Comparison of ENCODE assay signal across 24 cellular contexts in the genomic region with DNA sequence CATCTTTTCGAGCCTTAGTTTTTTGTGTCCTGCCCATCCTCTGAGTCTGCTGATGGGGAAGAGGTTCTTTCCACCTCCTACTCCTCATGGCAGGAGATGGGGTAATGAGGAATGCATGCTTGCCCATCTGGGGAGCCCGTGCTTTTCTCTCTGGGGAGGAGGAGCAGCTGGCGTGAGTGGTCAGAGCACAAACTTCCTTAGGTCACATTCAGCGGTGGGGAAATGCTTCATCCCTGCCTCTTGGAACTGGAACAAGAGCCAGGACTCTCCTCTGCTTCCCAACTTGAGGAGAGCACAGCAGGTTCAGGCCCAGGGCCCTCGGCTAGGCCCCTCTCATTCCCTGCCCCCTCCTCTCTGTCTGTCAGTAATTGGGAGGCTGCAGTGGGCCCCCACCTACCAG.
A peak's percentile ranks its signal among the peaks of the same experiment; 100 is the strongest.
DNase-seq lines count a peak whose midpoint lies in the region; ATAC-seq and TF ChIP-seq lines count a peak whose summit lies in the region.
"Had no signal": no experiment of that assay in that cellular context is flagged by ENCODE, and none has a peak within 500 bp of the region (broad histone marks: within the 10 kb centered on the region; RNA-seq: fewer than 3 reads in every experiment).

No MANE protein-coding gene starts in this region.

- ATAC-seq in GM19324 (IDR thresholded peaks at IDR 0.05; ENCODE audit: low FRiP score, unreplicated experiment) (no peak), GM19467 (IDR thresholded peaks at IDR 0.05; ENCODE audit: unreplicated experiment) (no peak)
- ATAC-seq: left colon, psoas muscle had no signal

- TF ChIP-seq CTCF in HFF-Myc (IDR thresholded peaks at IDR 0.05; ENCODE audit: low read depth, low read length, missing control alignments), result no peak
- no peak for TF ChIP-seq CTCF in fibroblast of villous mesenchyme (IDR thresholded peaks at IDR 0.05; ENCODE audit: insufficient read depth, low read depth, low read length)
- TF ChIP-seq CTCF in neural crest cell (conservative IDR thresholded peaks at IDR 0.05), result no peak

- H3K27ac Mint-ChIP-seq in neural crest cell (ENCODE audit: unreplicated experiment), result peak overlapping the region; percentile 54
- H3K27ac Mint-ChIP-seq in activated naive CD8-positive, alpha-beta T cell treated with anti-CD3 and anti-CD28 coated beads for 36 hours, result no peak overlapping the region
- H3K27ac Mint-ChIP-seq: activated CD4-positive, alpha-beta memory T cell treated with anti-CD3 and anti-CD28 coated beads for 36 hours; activated naive CD4-positive, alpha-beta T cell treated with anti-CD3 and anti-CD28 coated beads, Interleukin-2, amount 50 U/mL, for 24 hours; CD4-positive, CD25-positive, alpha-beta regulatory T cell; IgD-negative memory B cell; stimulated activated naive CD8-positive, alpha-beta T cell treated with anti-CD3 and anti-CD28 coated beads, Interleukin-15, Interleukin-2, amounts not matched to agents 100 ng/mL and 50 ng/mL, for 24 hours had no signal

- peaks cover 16% of the 10 kb centered on the region for H3K36me3 ChIP-seq in adipocyte (ENCODE audit: control insufficient read depth, insufficient read depth, low read length, severe bottlenecking)
- H3K36me3 ChIP-seq: ascending aorta, esophagus muscularis mucosa, heart right ventricle, SJSA1, thoracic aorta had no signal

- H3K27me3 Mint-ChIP-seq in neural crest cell (ENCODE audit: low read depth), result no peaks in the 10 kb centered on the region
- H3K27me3 Mint-ChIP-seq in activated naive CD8-positive, alpha-beta T cell treated with anti-CD3 and anti-CD28 coated beads for 36 hours, result no peaks in the 10 kb centered on the region
- H3K27me3 Mint-ChIP-seq: activated CD4-positive, alpha-beta memory T cell treated with anti-CD3 and anti-CD28 coated beads for 36 hours; activated naive CD4-positive, alpha-beta T cell treated with anti-CD3 and anti-CD28 coated beads, Interleukin-2, amount 50 U/mL, for 24 hours; CD4-positive, CD25-positive, alpha-beta regulatory T cell; IgD-negative memory B cell; stimulated activated naive CD8-positive, alpha-beta T cell treated with anti-CD3 and anti-CD28 coated beads, Interleukin-15, Interleukin-2, amounts not matched to agents 100 ng/mL and 50 ng/mL, for 24 hours had no signal

- H3K4me3 ChIP-seq in HFF-Myc (replicated peaks; ENCODE audit: low read depth, low read length), result no peak overlapping the region
- H3K4me3 ChIP-seq in adipocyte (ENCODE audit: low read length), result peak overlapping the region; percentile 51
- H3K4me3 ChIP-seq in fibroblast of villous mesenchyme (ENCODE audit: low read depth, low read length), result no peak overlapping the region
- H3K4me3 ChIP-seq: ascending aorta, esophagus muscularis mucosa, heart right ventricle, psoas muscle, SJSA1, skin epidermis, thoracic aorta had no signal

- H3K9ac ChIP-seq in adipocyte (ENCODE audit: low read length), result no peak overlapping the region

- no peaks in the 10 kb centered on the region for H3K36me3 Mint-ChIP-seq in neural crest cell (ENCODE audit: low read depth)
- H3K36me3 Mint-ChIP-seq in activated naive CD8-positive, alpha-beta T cell treated with anti-CD3 and anti-CD28 coated beads for 36 hours, result peaks cover 12% of the 10 kb centered on the region

- H3K4me1 ChIP-seq in adipocyte (ENCODE audit: control insufficient read depth, insufficient read depth, low read length), result no peaks in the 10 kb centered on the region
- H3K4me1 ChIP-seq: ascending aorta, esophagus muscularis mucosa, psoas muscle, SJSA1 had no signal

- DNase-seq in HFF-Myc (ENCODE audit: extremely low read depth, low read depth) (peak; percentile 9), adipocyte (ENCODE audit: low read depth) (peak; percentile 17), fibroblast of villous mesenchyme (ENCODE audit: low read depth) (peak; percentile 25), neural crest cell (ENCODE audit: low read depth, low spot score) (no peak)
- DNase-seq in activated naive CD8-positive, alpha-beta T cell treated with anti-CD3 and anti-CD28 coated beads for 36 hours, result no peak
- DNase-seq: activated CD4-positive, alpha-beta memory T cell treated with anti-CD3 and anti-CD28 coated beads for 36 hours; activated CD4-positive, CD25-positive, alpha-beta regulatory T cell treated with anti-CD3 and anti-CD28 coated beads, Interleukin-2, amount 50 U/mL, for 72 hours; activated CD8-positive, alpha-beta memory T cell treated with anti-CD3 and anti-CD28 coated beads, Interleukin-2, amount 50 U/mL, for 4 hours; caudate nucleus; CD4-positive, CD25-positive, alpha-beta regulatory T cell; heart right ventricle; left colon; NCI-H2029; psoas muscle had no signal

- no peaks in the 10 kb centered on the region for H3K27me3 ChIP-seq in adipocyte (replicated peaks; ENCODE audit: control insufficient read depth, insufficient read depth, low read length)
- H3K27me3 ChIP-seq: ascending aorta, esophagus muscularis mucosa, heart right ventricle, SJSA1 had no signal

- H3K9me3 ChIP-seq in adipocyte (ENCODE audit: control insufficient read depth, low read length), result no peaks in the 10 kb centered on the region
- H3K9me3 ChIP-seq: ascending aorta, esophagus muscularis mucosa, heart right ventricle, psoas muscle, SJSA1, thoracic aorta had no signal

- H3K4me1 Mint-ChIP-seq in neural crest cell, result no peaks in the 10 kb centered on the region
- H3K4me1 Mint-ChIP-seq in activated naive CD8-positive, alpha-beta T cell treated with anti-CD3 and anti-CD28 coated beads for 36 hours, result no peaks in the 10 kb centered on the region
- H3K4me1 Mint-ChIP-seq: activated naive CD4-positive, alpha-beta T cell treated with anti-CD3 and anti-CD28 coated beads, Interleukin-2, amount 50 U/mL, for 24 hours; CD4-positive, CD25-positive, alpha-beta regulatory T cell had no signal

- H3K4me3 Mint-ChIP-seq in neural crest cell, result no peak overlapping the region
- no peak overlapping the region for H3K4me3 Mint-ChIP-seq in activated naive CD8-positive, alpha-beta T cell treated with anti-CD3 and anti-CD28 coated beads for 36 hours
- H3K4me3 Mint-ChIP-seq: activated CD4-positive, alpha-beta memory T cell treated with anti-CD3 and anti-CD28 coated beads for 36 hours; activated naive CD4-positive, alpha-beta T cell treated with anti-CD3 and anti-CD28 coated beads, Interleukin-2, amount 50 U/mL, for 24 hours; CD4-positive, CD25-positive, alpha-beta regulatory T cell; IgD-negative memory B cell; stimulated activated naive CD8-positive, alpha-beta T cell treated with anti-CD3 and anti-CD28 coated beads, Interleukin-15, Interleukin-2, amounts not matched to agents 100 ng/mL and 50 ng/mL, for 24 hours had no signal

- H3K9me3 Mint-ChIP-seq in neural crest cell, result no peaks in the 10 kb centered on the region
- H3K9me3 Mint-ChIP-seq in activated naive CD8-positive, alpha-beta T cell treated with anti-CD3 and anti-CD28 coated beads for 36 hours, result no peaks in the 10 kb centered on the region
- H3K9me3 Mint-ChIP-seq: activated CD4-positive, alpha-beta memory T cell treated with anti-CD3 and anti-CD28 coated beads for 36 hours; activated naive CD4-positive, alpha-beta T cell treated with anti-CD3 and anti-CD28 coated beads, Interleukin-2, amount 50 U/mL, for 24 hours; CD4-positive, CD25-positive, alpha-beta regulatory T cell; IgD-negative memory B cell; stimulated activated naive CD8-positive, alpha-beta T cell treated with anti-CD3 and anti-CD28 coated beads, Interleukin-15, Interleukin-2, amounts not matched to agents 100 ng/mL and 50 ng/mL, for 24 hours had no signal

Comparison
In these comparisons a context has a peak if more than half of its experiments do, and no peak if none do; other contexts are left out.
1. DNase-seq: peak in HFF-Myc (single experiment), adipocyte (single experiment) and fibroblast of villous mesenchyme (single experiment); none in neural crest cell (single experiment) and activated naive CD8-positive, alpha-beta T cell treated with anti-CD3 and anti-CD28 coated beads for 36 hours (single experiment).